Comparison of ENCODE assay signal across 9 cellular contexts in the genomic region with DNA sequence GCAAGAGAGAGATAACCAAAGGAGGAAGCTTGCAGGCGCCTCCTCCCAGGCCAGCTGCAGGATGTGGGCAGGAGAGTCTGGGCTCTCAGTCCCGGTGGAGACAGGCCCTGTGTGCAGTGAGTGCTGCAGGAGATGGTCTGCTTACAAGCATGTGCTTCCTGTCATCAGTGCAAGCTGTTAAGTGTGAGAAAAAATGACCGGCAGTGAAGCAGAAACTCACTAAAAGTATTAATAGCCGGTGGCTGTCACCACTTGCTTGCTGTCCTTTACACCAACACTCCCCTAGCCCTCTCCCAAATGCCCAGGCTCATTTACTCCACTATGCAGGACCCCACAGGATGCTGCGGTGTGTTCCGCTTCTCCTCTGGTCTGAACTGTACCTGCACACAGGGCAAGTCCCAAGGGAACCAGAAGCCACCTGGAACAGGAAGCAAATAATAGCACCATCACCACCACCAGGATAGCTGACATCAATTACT.
DNase-seq lines count a peak whose midpoint lies in the region; ATAC-seq and TF ChIP-seq lines count a peak whose summit lies in the region.
"Had no signal": no experiment of that assay in that cellular context is flagged by ENCODE, and none has a peak within 500 bp of the region (broad histone marks: within the 10 kb centered on the region; RNA-seq: fewer than 3 reads in every experiment).

No MANE protein-coding gene starts in this region.

- no peaks in the 10 kb centered on the region for H3K9me3 ChIP-seq in esophagus muscularis mucosa

- peak; percentile 18 for DNase-seq in activated naive CD8-positive, alpha-beta T cell treated with anti-CD3 and anti-CD28 coated beads for 36 hours
- DNase-seq in activated naive CD8-positive, alpha-beta T cell treated with anti-CD3 and anti-CD28 coated beads, Interleukin-2, amount 50 U/mL, for 24 hours, result no peak
- DNase-seq in SKM-1 (lab: John Stamatoyannopoulos, UW; ENCODE audit: unreplicated experiment) (peak; percentile 68), memory B cell (ENCODE audit: low spot score in 2 of 2) (peak in 1 of 2 donors; percentile 32), esophagus muscularis mucosa (ENCODE audit: extremely low spot score) (no peak)
- no peak for DNase-seq in effector CD8-positive, alpha-beta T cell (lab: John Stamatoyannopoulos, UW)
- no peak for DNase-seq in activated CD8-positive, alpha-beta memory T cell treated with anti-CD3 and anti-CD28 coated beads, Interleukin-2, amount 50 U/mL, for 48 hours

- H3K27ac ChIP-seq in esophagus muscularis mucosa (replicated peaks in 1 of 4), result no peak overlapping the region
- H3K27ac ChIP-seq: C4-2B had no signal

- no peak for ATAC-seq in activated naive CD8-positive, alpha-beta T cell treated with anti-CD3 and anti-CD28 coated beads, Interleukin-2, amount 50 U/mL, for 24 hours
- ATAC-seq in HG03097 (IDR thresholded peaks at IDR 0.05; ENCODE audit: low FRiP score, unreplicated experiment) (peak; percentile 89), memory B cell (ENCODE audit: low read depth) (peak; percentile 84)

- no peaks in the 10 kb centered on the region for H3K36me3 Mint-ChIP-seq in activated naive CD8-positive, alpha-beta T cell treated with anti-CD3 and anti-CD28 coated beads for 36 hours
- no peaks in the 10 kb centered on the region for H3K36me3 Mint-ChIP-seq in activated naive CD8-positive, alpha-beta T cell treated with anti-CD3 and anti-CD28 coated beads, Interleukin-2, amount 50 U/mL, for 24 hours (ENCODE audit: low read depth)
- no peaks in the 10 kb centered on the region for H3K36me3 Mint-ChIP-seq in memory B cell

- TF ChIP-seq EP300 in esophagus muscularis mucosa (IDR thresholded peaks at IDR 0.05), result no peak

- H3K27me3 ChIP-seq in esophagus muscularis mucosa, result peaks cover 0 to 28% (median 0%) of the 10 kb centered on the region in 4 donors

- peaks cover 14% of the 10 kb centered on the region for H3K4me1 Mint-ChIP-seq in activated naive CD8-positive, alpha-beta T cell treated with anti-CD3 and anti-CD28 coated beads for 36 hours
- peaks cover 16% of the 10 kb centered on the region for H3K4me1 Mint-ChIP-seq in activated naive CD8-positive, alpha-beta T cell treated with anti-CD3 and anti-CD28 coated beads, Interleukin-2, amount 50 U/mL, for 24 hours
- peaks cover 46% of the 10 kb centered on the region for H3K4me1 Mint-ChIP-seq in memory B cell

- H3K4me3 Mint-ChIP-seq in activated naive CD8-positive, alpha-beta T cell treated with anti-CD3 and anti-CD28 coated beads for 36 hours, result no peak overlapping the region
- no peak overlapping the region for H3K4me3 Mint-ChIP-seq in activated naive CD8-positive, alpha-beta T cell treated with anti-CD3 and anti-CD28 coated beads, Interleukin-2, amount 50 U/mL, for 24 hours
- peak overlapping the region; percentile 53 for H3K4me3 Mint-ChIP-seq in memory B cell

- H3K4me1 ChIP-seq in esophagus muscularis mucosa, result peaks cover 0 to 14% (median 3%) of the 10 kb centered on the region in 4 donors

- no peaks in the 10 kb centered on the region for H3K36me3 ChIP-seq in esophagus muscularis mucosa

- TF ChIP-seq POLR2A in esophagus muscularis mucosa (IDR thresholded peaks at IDR 0.05; ENCODE audit: low read depth), result no peak

- no peak overlapping the region for H3K27ac Mint-ChIP-seq in activated naive CD8-positive, alpha-beta T cell treated with anti-CD3 and anti-CD28 coated beads for 36 hours
- H3K27ac Mint-ChIP-seq in activated naive CD8-positive, alpha-beta T cell treated with anti-CD3 and anti-CD28 coated beads, Interleukin-2, amount 50 U/mL, for 24 hours, result no peak overlapping the region
- H3K27ac Mint-ChIP-seq in memory B cell, result peak overlapping the region; percentile 19

- intact Hi-C loops in esophagus muscularis mucosa (cut with DNase I), result no loop called here

- 51% methylated on average over 4 of the region's 6 CpGs for WGBS in esophagus muscularis mucosa

- no peaks in the 10 kb centered on the region for H3K9me3 Mint-ChIP-seq in activated naive CD8-positive, alpha-beta T cell treated with anti-CD3 and anti-CD28 coated beads for 36 hours
- H3K9me3 Mint-ChIP-seq in activated naive CD8-positive, alpha-beta T cell treated with anti-CD3 and anti-CD28 coated beads, Interleukin-2, amount 50 U/mL, for 24 hours, result no peaks in the 10 kb centered on the region
- no peaks in the 10 kb centered on the region for H3K9me3 Mint-ChIP-seq in memory B cell

- H3K4me3 ChIP-seq in esophagus muscularis mucosa, result no peak overlapping the region

- TF ChIP-seq CTCF in esophagus muscularis mucosa (IDR thresholded peaks at IDR 0.05), result no peak

- peaks cover 18% of the 10 kb centered on the region for H3K27me3 Mint-ChIP-seq in activated naive CD8-positive, alpha-beta T cell treated with anti-CD3 and anti-CD28 coated beads for 36 hours
- peaks cover 6% of the 10 kb centered on the region for H3K27me3 Mint-ChIP-seq in activated naive CD8-positive, alpha-beta T cell treated with anti-CD3 and anti-CD28 coated beads, Interleukin-2, amount 50 U/mL, for 24 hours
- H3K27me3 Mint-ChIP-seq in memory B cell, result peaks cover 1% of the 10 kb centered on the region

Comparison
In these comparisons a context has a peak if more than half of its experiments do, and no peak if none do; other contexts are left out.
1. DNase-seq: peak in activated naive CD8-positive, alpha-beta T cell treated with anti-CD3 and anti-CD28 coated beads for 36 hours (single experiment) and SKM-1 (single experiment); none in activated naive CD8-positive, alpha-beta T cell treated with anti-CD3 and anti-CD28 coated beads, Interleukin-2, amount 50 U/mL, for 24 hours (single experiment), effector CD8-positive, alpha-beta T cell (single experiment), esophagus muscularis mucosa (single experiment) and activated CD8-positive, alpha-beta memory T cell treated with anti-CD3 and anti-CD28 coated beads, Interleukin-2, amount 50 U/mL, for 48 hours (single experiment).